21 cellular contexts compared by ENCODE assay signal in genomic region chr19:38724380-38724854, GRCh38. TPM values are rescaled to one million over a fixed set of nuclear protein-coding genes. Genes with fewer than 3 reads are reported as not detected.
DNase-seq lines count a peak whose midpoint lies in the region; ATAC-seq and TF ChIP-seq lines count a peak whose summit lies in the region.
"Had no signal": no experiment of that assay in that cellular context is flagged by ENCODE, and none has a peak within 500 bp of the region (broad histone marks: within the 10 kb centered on the region; RNA-seq: fewer than 3 reads in every experiment).

No MANE protein-coding gene starts in this region.

- H3K27me3 Mint-ChIP-seq in WTC11 (ENCODE audit: low read depth): no peaks in the 10 kb centered on the region

- CTCF ChIA-PET in WTC11 (lab: Charles Lee): interaction anchor here (2.4 kb wide), 1 partner anchor 90 kb away, joined by 6 read pairs; no protein-coding TSS in a partner anchor

- no peak for TF ChIP-seq CTCF in right atrium auricular region (IDR thresholded peaks at IDR 0.05)
- no peak for TF ChIP-seq CTCF in WTC11 (IDR thresholded peaks at IDR 0.05)
- no peak for TF ChIP-seq CTCF in esophagus muscularis mucosa (IDR thresholded peaks at IDR 0.05)
- TF ChIP-seq CTCF in thoracic aorta (IDR thresholded peaks at IDR 0.05): no peak

- H3K36me3 ChIP-seq in right atrium auricular region (peaks cover 98% of the 10 kb centered on the region), esophagus muscularis mucosa (peaks cover 82 to 100% (median 99%) of the 10 kb centered on the region in 4 donors), thoracic aorta (peaks cover 95% of the 10 kb centered on the region)

- TF ChIP-seq EP300 in esophagus muscularis mucosa (IDR thresholded peaks at IDR 0.05): no peak

- peaks cover 44% of the 10 kb centered on the region for H3K36me3 Mint-ChIP-seq in WTC11

- DNase-seq in left ventricle myocardium superior: peak; percentile 25
- DNase-seq in right atrium auricular region (ENCODE audit: low spot score): no peak
- DNase-seq in WTC11 (ENCODE audit: low spot score): no peak
- no peak for DNase-seq in esophagus muscularis mucosa (ENCODE audit: extremely low spot score)
- no peak for DNase-seq in thoracic aorta (ENCODE audit: low spot score)
- DNase-seq in C1 segment of cervical spinal cord (lab: John Stamatoyannopoulos, UW): no peak
- DNase-seq in SW480 (ENCODE audit: low spot score): no peak
- DNase-seq: DMS79 treated with DMSO at 0.1 percent for 48 hours, MV-4-11, NCI-H1417, NCI-H187 treated with DMSO at 0.1 percent for 48 hours, NCI-H2227 treated with DMSO at 0.1 percent for 48 hours, NCI-H510A treated with DMSO at 0.1 percent for 48 hours, NCI-H774, OCI-M1 had no signal

- no peaks in the 10 kb centered on the region for H3K27me3 ChIP-seq in right atrium auricular region
- no peaks in the 10 kb centered on the region for H3K27me3 ChIP-seq in esophagus muscularis mucosa
- no peaks in the 10 kb centered on the region for H3K27me3 ChIP-seq in thoracic aorta (replicated peaks; ENCODE audit: insufficient read depth)
- H3K27me3 ChIP-seq: BLaER1 had no signal

- H3K4me3 Mint-ChIP-seq in WTC11: no peak overlapping the region

- intact Hi-C loops in left ventricle myocardium superior (cut with micrococcal nuclease): no loop called here
- intact Hi-C loops in esophagus muscularis mucosa (cut with DNase I): no loop called here

- ATAC-seq in left ventricle myocardium superior: no peak
- no peak for ATAC-seq in WTC11
- no peak for ATAC-seq in thoracic aorta (ENCODE audit: insufficient number of reproducible peaks, low FRiP score, low read depth)
- ATAC-seq in HG03354 (IDR thresholded peaks at IDR 0.05; ENCODE audit: poor library complexity, severe bottlenecking, unreplicated experiment): no peak
- ATAC-seq: A549 had no signal

- H3K27ac Mint-ChIP-seq in WTC11: no peak overlapping the region

- WGBS in esophagus muscularis mucosa: 86% methylated on average over 13 of the region's 20 CpGs

- peaks cover under 1% of the 10 kb centered on the region for H3K4me1 Mint-ChIP-seq in WTC11

- H3K4me1 ChIP-seq in right atrium auricular region (peaks cover 0 to 77% of the 10 kb centered on the region in 2 donors), esophagus muscularis mucosa (peaks cover 66 to 69% (median 68%) of the 10 kb centered on the region in 4 donors), thoracic aorta (ENCODE audit: control insufficient read depth in 1 of 2, low read depth in 2 of 2) (peaks cover 19 to 45% of the 10 kb centered on the region in 2 donors)

- no peak for TF ChIP-seq POLR2A in esophagus muscularis mucosa (IDR thresholded peaks at IDR 0.05; ENCODE audit: low read depth)

- POLR2A ChIA-PET in WTC11 (lab: Charles Lee): no interaction called here

- H3K9me3 ChIP-seq in right atrium auricular region: no peaks in the 10 kb centered on the region
- no peaks in the 10 kb centered on the region for H3K9me3 ChIP-seq in esophagus muscularis mucosa
- H3K9me3 ChIP-seq in thoracic aorta: no peaks in the 10 kb centered on the region
- H3K9me3 ChIP-seq: A549, BLaER1 had no signal

- H3K4me3 ChIP-seq in right atrium auricular region: no peak overlapping the region
- no peak overlapping the region for H3K4me3 ChIP-seq in esophagus muscularis mucosa
- no peak overlapping the region for H3K4me3 ChIP-seq in thoracic aorta
- H3K4me3 ChIP-seq: A549, BLaER1 had no signal

- no peaks in the 10 kb centered on the region for H3K9me3 Mint-ChIP-seq in WTC11

- H3K27ac ChIP-seq in right atrium auricular region (peak overlapping the region in 1 of 2 donors; percentile 93), esophagus muscularis mucosa (replicated peaks in 1 of 4) (peak overlapping the region in 3 of 4 donors; percentile 74 to 98 (median 75)), thoracic aorta (peak overlapping the region; percentile 84 to 93)
- H3K27ac ChIP-seq: BLaER1, KMS-11 had no signal

TF ChIP-seq in WTC11, 78 proteins besides CTCF, POLR2A, EP300 and RAD21:
- TF ChIP-seq ZNF121 (CRISPR knock-in tag; IDR thresholded peaks at IDR 0.05) (peak; percentile 64; the same call in 1 of the 2 replicates), RORB (CRISPR knock-in tag; IDR thresholded peaks at IDR 0.05) (no peak)

RNA-seq across cellular contexts. Expression of gene CAPN12, which starts 19.9 kb away (rescaled TPM):
- total RNA-seq in left ventricle myocardium superior: not detected
- total RNA-seq in right atrium auricular region: under 1 TPM; 0.74 to 0.90 TPM
- 9.6 to 9.9 TPM (median 9.8 TPM) in 3 replicates for total RNA-seq in WTC11 (2021)
- 1 to 10 TPM in 3 of 4 donors, under 1 TPM in 1; 0.83 to 2.1 (median 1.6) TPM for total RNA-seq in esophagus muscularis mucosa
- total RNA-seq in thoracic aorta: 1 to 10 TPM in 1 of 2 donors, under 1 TPM in 1; 0.81 to 2.1 TPM
- total RNA-seq: RPMI7951 had no signal

RNA-seq across cellular contexts. Expression of gene LGALS7, which starts 48.9 kb away (rescaled TPM):
- not detected for total RNA-seq in left ventricle myocardium superior
- not detected for total RNA-seq in right atrium auricular region
- 2.3 TPM in 1 of 3 replicates, not detected in the others for total RNA-seq in WTC11 (2021)
- total RNA-seq in esophagus muscularis mucosa: not detected
- not detected for total RNA-seq in thoracic aorta
- total RNA-seq: H1, RPMI7951 had no signal
